In the genomic region with DNA sequence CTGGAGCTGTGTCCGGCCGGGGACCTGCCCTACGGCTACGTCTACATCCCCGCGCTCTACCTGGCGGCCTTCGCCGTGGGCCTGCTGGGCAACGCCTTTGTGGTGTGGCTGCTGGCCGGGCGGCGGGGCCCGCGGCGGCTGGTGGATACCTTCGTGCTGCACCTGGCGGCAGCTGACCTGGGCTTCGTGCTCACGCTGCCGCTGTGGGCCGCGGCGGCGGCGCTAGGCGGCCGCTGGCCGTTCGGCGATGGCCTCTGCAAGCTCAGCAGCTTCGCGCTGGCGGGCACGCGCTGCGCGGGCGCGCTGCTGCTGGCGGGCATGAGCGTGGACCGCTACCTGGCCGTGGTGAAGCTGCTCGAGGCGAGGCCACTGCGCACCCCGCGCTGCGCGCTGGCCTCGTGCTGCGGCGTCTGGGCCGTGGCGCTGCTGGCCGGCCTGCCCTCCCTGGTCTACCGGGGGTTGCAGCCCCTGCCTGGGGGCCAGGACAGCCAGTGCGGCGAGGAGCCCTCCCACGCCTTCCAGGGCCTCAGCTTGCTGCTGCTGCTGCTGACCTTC, we compare ENCODE assay signal across 1 cellular context.
TF ChIP-seq lines count a peak whose summit lies in the region.

No MANE protein-coding gene starts in this region.

TF ChIP-seq in IMR-90, 13 proteins besides CTCF, POLR2A, EP300 and RAD21 (continued from another document):
- TF ChIP-seq ELK1 (IDR thresholded peaks at IDR 0.05; ENCODE audit: borderline replicate concordance, low read depth, low read length): no peak
